ENCODE assay signal across 12 cellular contexts in the genomic region with DNA sequence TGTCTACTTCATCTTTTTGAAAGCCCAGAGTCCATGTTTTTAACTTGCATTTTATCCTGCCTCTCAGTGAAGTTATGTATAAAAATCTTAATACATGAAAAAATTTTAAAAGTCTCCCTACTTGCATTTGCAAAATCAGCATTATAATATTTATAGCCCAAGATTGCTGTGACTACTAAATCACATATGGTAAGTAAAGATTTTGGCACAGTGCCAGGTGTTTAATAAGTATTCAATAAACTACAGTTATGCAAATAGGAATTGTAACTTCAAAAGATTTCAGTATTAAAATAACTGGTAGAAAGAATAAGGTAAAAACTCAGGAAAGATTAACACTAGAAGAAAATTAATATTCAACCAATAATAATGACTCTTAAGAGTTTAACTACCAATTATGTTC.
DNase-seq lines count a peak whose midpoint lies in the region; TF ChIP-seq lines count a peak whose summit lies in the region.
"Had no signal": no experiment of that assay in that cellular context is flagged by ENCODE, and none has a peak within 500 bp of the region (broad histone marks: within the 10 kb centered on the region; RNA-seq: fewer than 3 reads in every experiment).

No MANE protein-coding gene starts in this region.

- no peaks in the 10 kb centered on the region for H3K9me2 ChIP-seq in GM23248 (ENCODE audit: insufficient read depth)

- H3K9me3 ChIP-seq in GM23248 (ENCODE audit: low read depth) (peaks cover 3% of the 10 kb centered on the region), esophagus squamous epithelium (peaks cover 0 to 11% (median 0%) of the 10 kb centered on the region in 3 donors), tibial nerve (peaks cover 0 to 7% (median 0%) of the 10 kb centered on the region in 4 donors)

- no peak overlapping the region for H3K4me2 ChIP-seq in GM23248 (ENCODE audit: unreplicated experiment)

- no peak overlapping the region for H3K4me3 ChIP-seq in GM23248
- no peak overlapping the region for H3K4me3 ChIP-seq in esophagus squamous epithelium
- H3K4me3 ChIP-seq in tibial nerve = no peak overlapping the region

- no peak for TF ChIP-seq POLR2A in esophagus squamous epithelium (IDR thresholded peaks at IDR 0.05)
- no peak for TF ChIP-seq POLR2A in tibial nerve (IDR thresholded peaks at IDR 0.05)

- H3F3A ChIP-seq in GM23248 (ENCODE audit: insufficient read depth) = no peaks in the 10 kb centered on the region

- DNase-seq in NCI-H2196 (lab: John Stamatoyannopoulos, UW; ENCODE audit: unreplicated experiment) (peak; percentile 1), NCI-H2196 treated with DMSO at 0.1 percent for 48 hours (lab: John Stamatoyannopoulos, UW; ENCODE audit: unreplicated experiment) (no peak), GM23248 (peak; percentile 1), medulla oblongata (ENCODE audit: extremely low spot score) (peak; percentile 2), esophagus squamous epithelium (lab: John Stamatoyannopoulos, UW) (no peak), tibial nerve (ENCODE audit: low spot score in 2 of 2) (no peak)
- DNase-seq: C1 segment of cervical spinal cord; Calu3; CD4-positive, alpha-beta T cell; DMS153; IMR-90 had no signal

- no peaks in the 10 kb centered on the region for H4K20me1 ChIP-seq in GM23248 (ENCODE audit: insufficient read depth)

- no peak overlapping the region for H3K27ac ChIP-seq in GM23248
- H3K27ac ChIP-seq in esophagus squamous epithelium = no peak overlapping the region
- no peak overlapping the region for H3K27ac ChIP-seq in tibial nerve

- H3K4me1 ChIP-seq in GM23248 (ENCODE audit: insufficient read depth) = no peaks in the 10 kb centered on the region
- no peaks in the 10 kb centered on the region for H3K4me1 ChIP-seq in esophagus squamous epithelium
- H3K4me1 ChIP-seq in tibial nerve = no peaks in the 10 kb centered on the region

- no peak for TF ChIP-seq CTCF in esophagus squamous epithelium (IDR thresholded peaks at IDR 0.05)
- TF ChIP-seq CTCF in tibial nerve (IDR thresholded peaks at IDR 0.05) = no peak

- H3K27me3 ChIP-seq in GM23248 (replicated peaks; ENCODE audit: insufficient read depth) (no peaks in the 10 kb centered on the region), esophagus squamous epithelium (no peaks in the 10 kb centered on the region), tibial nerve (no peaks in the 10 kb centered on the region)

- intact Hi-C loops in esophagus squamous epithelium (cut with DNase I) = no loop called here

- no peaks in the 10 kb centered on the region for H3K36me3 ChIP-seq in GM23248 (ENCODE audit: low read depth)
- H3K36me3 ChIP-seq in esophagus squamous epithelium = no peaks in the 10 kb centered on the region
- no peaks in the 10 kb centered on the region for H3K36me3 ChIP-seq in tibial nerve

- TF ChIP-seq RAD21 in Ishikawa (IDR thresholded peaks at IDR 0.05; ENCODE audit: low read depth) = no peak

- no peak overlapping the region for H3K9ac ChIP-seq in GM23248

- TF ChIP-seq EP300 in Ishikawa (IDR thresholded peaks at IDR 0.05; ENCODE audit: borderline replicate concordance) (no peak), tibial nerve (IDR thresholded peaks at IDR 0.05) (no peak)

- no peak overlapping the region for H2AFZ ChIP-seq in GM23248

- H3K79me2 ChIP-seq in GM23248 (ENCODE audit: insufficient read depth) = no peaks in the 10 kb centered on the region

- in situ Hi-C loops in GM23248 (cut with MboI) = no loop called here

TF ChIP-seq in Ishikawa, 13 proteins besides CTCF, POLR2A, EP300 and RAD21:
- TF ChIP-seq NFIC (IDR thresholded peaks at IDR 0.05) (peak; percentile 64), CEBPB (IDR thresholded peaks at IDR 0.05) (no peak), TAF1 (IDR thresholded peaks at IDR 0.05; ENCODE audit: low read depth) (no peak)

Comparison
In these comparisons a context has a peak if more than half of its experiments do, and no peak if none do; other contexts are left out.
1. DNase-seq: peak in NCI-H2196 (single experiment), GM23248 (single experiment) and medulla oblongata (single experiment); none in NCI-H2196 treated with DMSO at 0.1 percent for 48 hours (single experiment), esophagus squamous epithelium (single experiment) and tibial nerve (0 of 2).